ENCODE assay signal across 21 cellular contexts in genomic region chr12:24996820-24997219, GRCh38.
"Had no signal": no experiment of that assay in that cellular context is flagged by ENCODE, and none has a peak within 500 bp of the region (broad histone marks: within the 10 kb centered on the region; RNA-seq: fewer than 3 reads in every experiment).

No MANE protein-coding gene starts in this region.

- FAIRE-seq: frontal cortex, islet of Langerhans, small intestine had no signal

- H3K36me3 Mint-ChIP-seq: activated naive CD8-positive, alpha-beta T cell; brain; natural killer cell treated with Interleukin-12 subunit alpha and Interleukin-12 subunit beta and Interleukin-15 and Interleukin-18, amount 100 ng/mL, for 72 hours had no signal

- H3K9me3 ChIP-seq: heart left ventricle, mucosa of descending colon, right atrium auricular region, upper lobe of right lung had no signal

- H3K27ac ChIP-seq: right atrium auricular region, upper lobe of right lung, VCaP had no signal

- DNase-seq: activated CD4-positive, alpha-beta T cell treated with anti-CD3 and anti-CD28 coated beads, Interleukin-2, amount 10 ng/mL, durations not matched to agents 7 days and 5 days; activated effector memory CD4-positive, alpha-beta T cell treated with Interleukin-2 at 50 U/mL for 16 hours; amygdala; cortex of kidney; effector CD8-positive, alpha-beta T cell; heart left ventricle; mammary epithelial cell; mucosa of descending colon; nucleus accumbens; small intestine; stimulated activated naive CD4-positive, alpha-beta T cell; T1000; upper lobe of right lung had no signal

- H3K9me3 Mint-ChIP-seq: activated CD4-positive, alpha-beta T cell treated with anti-CD3 and anti-CD28 coated beads, Interleukin-2, amount 10 ng/mL, durations not matched to agents 7 days and 5 days; brain; central memory CD8-positive, alpha-beta T cell; natural killer cell treated with Interleukin-12 subunit alpha and Interleukin-12 subunit beta and Interleukin-15 and Interleukin-18, amount 100 ng/mL, for 72 hours had no signal

- H3K27me3 Mint-ChIP-seq: activated CD4-positive, alpha-beta T cell treated with anti-CD3 and anti-CD28 coated beads, Interleukin-2, amount 10 ng/mL, durations not matched to agents 7 days and 5 days; brain; central memory CD8-positive, alpha-beta T cell; natural killer cell treated with Interleukin-12 subunit alpha and Interleukin-12 subunit beta and Interleukin-15 and Interleukin-18, amount 100 ng/mL, for 72 hours had no signal

- H3K27me3 ChIP-seq: heart left ventricle, right atrium auricular region, upper lobe of right lung had no signal

- H3K27ac Mint-ChIP-seq: activated CD4-positive, alpha-beta T cell treated with anti-CD3 and anti-CD28 coated beads, Interleukin-2, amount 10 ng/mL, durations not matched to agents 7 days and 5 days; activated naive CD8-positive, alpha-beta T cell; natural killer cell treated with Interleukin-12 subunit alpha and Interleukin-12 subunit beta and Interleukin-15 and Interleukin-18, amount 100 ng/mL, for 72 hours had no signal

- H3K36me3 ChIP-seq: heart left ventricle, right atrium auricular region, upper lobe of right lung had no signal

- H3K4me3 Mint-ChIP-seq: activated CD4-positive, alpha-beta T cell treated with anti-CD3 and anti-CD28 coated beads, Interleukin-2, amount 10 ng/mL, durations not matched to agents 7 days and 5 days; activated naive CD8-positive, alpha-beta T cell; brain; central memory CD8-positive, alpha-beta T cell had no signal

- H3K4me3 ChIP-seq: heart left ventricle, mucosa of descending colon, right atrium auricular region, upper lobe of right lung had no signal
